22 cellular contexts compared by ENCODE assay signal in the genomic region with DNA sequence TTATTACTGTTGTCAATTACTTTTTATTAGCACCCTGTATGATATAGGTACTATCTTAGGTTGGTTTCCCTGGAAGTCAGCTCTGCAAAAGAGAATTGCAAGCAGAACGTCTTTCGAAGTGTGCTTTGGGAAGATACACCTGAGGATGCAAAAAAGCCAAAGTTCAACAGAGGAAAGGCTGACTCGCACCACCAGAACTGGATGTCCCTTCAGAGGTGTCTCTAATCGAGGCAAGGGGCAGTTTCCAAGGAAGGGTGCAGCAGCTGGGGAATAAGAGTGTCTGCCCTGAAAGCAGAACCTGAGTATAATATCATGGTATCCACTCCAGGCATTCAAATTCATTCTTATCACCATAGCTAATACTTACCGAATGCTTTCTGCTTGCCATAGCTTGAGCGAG.
"Had no signal": no experiment of that assay in that cellular context is flagged by ENCODE, and none has a peak within 500 bp of the region (broad histone marks: within the 10 kb centered on the region; RNA-seq: fewer than 3 reads in every experiment).

No MANE protein-coding gene starts in this region.

- H3K27ac ChIP-seq: coronary artery, dorsolateral prefrontal cortex, epithelial cell of prostate, esophagus squamous epithelium, foreskin keratinocyte, gastrocnemius medialis, gastroesophageal sphincter, heart left ventricle, heart right ventricle had no signal

- H3K36me3 ChIP-seq: colonic mucosa, esophagus squamous epithelium, gastrocnemius medialis, gastroesophageal sphincter, heart left ventricle, heart right ventricle had no signal

- H3K4me3 ChIP-seq: colonic mucosa, coronary artery, dorsolateral prefrontal cortex, esophagus squamous epithelium, gastrocnemius medialis, gastroesophageal sphincter, heart left ventricle, heart right ventricle had no signal

- H3K9me3 ChIP-seq: colonic mucosa, esophagus squamous epithelium, gastrocnemius medialis, gastroesophageal sphincter, heart left ventricle, heart right ventricle had no signal

- H3K4me1 ChIP-seq: colonic mucosa, esophagus squamous epithelium, foreskin keratinocyte, heart left ventricle, heart right ventricle had no signal

- DNase-seq: cortex of kidney; dermis blood vessel endothelial cell; dorsolateral prefrontal cortex; effector CD4-positive, alpha-beta T cell; effector CD8-positive, alpha-beta T cell; effector memory CD4-positive, alpha-beta T cell; effector memory CD8-positive, alpha-beta T cell; endodermal cell; erythroblast; esophagus squamous epithelium; foreskin fibroblast; foreskin keratinocyte; foreskin melanocyte; gastrocnemius medialis; glutamatergic neuron; head of caudate nucleus; heart left ventricle; heart right ventricle had no signal

- H3K27me3 ChIP-seq: colonic mucosa, dorsolateral prefrontal cortex, gastrocnemius medialis, gastroesophageal sphincter had no signal
